2 cellular contexts compared by ENCODE assay signal in the genomic region with DNA sequence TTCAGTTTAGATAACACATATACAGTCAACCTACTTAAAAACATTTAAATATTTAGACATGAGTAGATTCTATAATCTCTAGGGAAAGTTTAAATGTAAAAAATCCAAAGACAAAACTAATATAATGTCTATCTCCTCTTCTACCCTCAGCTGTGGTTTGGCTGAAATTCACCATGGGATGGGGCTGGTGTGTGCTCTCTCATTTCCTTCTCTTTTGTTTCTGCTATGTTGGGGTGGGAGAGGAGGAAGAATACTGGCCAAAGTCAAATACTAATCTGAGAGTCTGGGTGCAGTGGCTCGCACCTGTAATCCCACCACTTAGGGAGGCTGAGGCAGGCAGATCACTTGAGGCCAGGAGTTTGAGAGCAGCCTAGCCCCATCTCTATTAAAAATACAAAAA.
TF ChIP-seq lines count a peak whose summit lies in the region.

No MANE protein-coding gene starts in this region.

TF ChIP-seq in GM23338, 12 proteins besides CTCF, POLR2A, EP300 and RAD21:
- TF ChIP-seq, protein P1, sequence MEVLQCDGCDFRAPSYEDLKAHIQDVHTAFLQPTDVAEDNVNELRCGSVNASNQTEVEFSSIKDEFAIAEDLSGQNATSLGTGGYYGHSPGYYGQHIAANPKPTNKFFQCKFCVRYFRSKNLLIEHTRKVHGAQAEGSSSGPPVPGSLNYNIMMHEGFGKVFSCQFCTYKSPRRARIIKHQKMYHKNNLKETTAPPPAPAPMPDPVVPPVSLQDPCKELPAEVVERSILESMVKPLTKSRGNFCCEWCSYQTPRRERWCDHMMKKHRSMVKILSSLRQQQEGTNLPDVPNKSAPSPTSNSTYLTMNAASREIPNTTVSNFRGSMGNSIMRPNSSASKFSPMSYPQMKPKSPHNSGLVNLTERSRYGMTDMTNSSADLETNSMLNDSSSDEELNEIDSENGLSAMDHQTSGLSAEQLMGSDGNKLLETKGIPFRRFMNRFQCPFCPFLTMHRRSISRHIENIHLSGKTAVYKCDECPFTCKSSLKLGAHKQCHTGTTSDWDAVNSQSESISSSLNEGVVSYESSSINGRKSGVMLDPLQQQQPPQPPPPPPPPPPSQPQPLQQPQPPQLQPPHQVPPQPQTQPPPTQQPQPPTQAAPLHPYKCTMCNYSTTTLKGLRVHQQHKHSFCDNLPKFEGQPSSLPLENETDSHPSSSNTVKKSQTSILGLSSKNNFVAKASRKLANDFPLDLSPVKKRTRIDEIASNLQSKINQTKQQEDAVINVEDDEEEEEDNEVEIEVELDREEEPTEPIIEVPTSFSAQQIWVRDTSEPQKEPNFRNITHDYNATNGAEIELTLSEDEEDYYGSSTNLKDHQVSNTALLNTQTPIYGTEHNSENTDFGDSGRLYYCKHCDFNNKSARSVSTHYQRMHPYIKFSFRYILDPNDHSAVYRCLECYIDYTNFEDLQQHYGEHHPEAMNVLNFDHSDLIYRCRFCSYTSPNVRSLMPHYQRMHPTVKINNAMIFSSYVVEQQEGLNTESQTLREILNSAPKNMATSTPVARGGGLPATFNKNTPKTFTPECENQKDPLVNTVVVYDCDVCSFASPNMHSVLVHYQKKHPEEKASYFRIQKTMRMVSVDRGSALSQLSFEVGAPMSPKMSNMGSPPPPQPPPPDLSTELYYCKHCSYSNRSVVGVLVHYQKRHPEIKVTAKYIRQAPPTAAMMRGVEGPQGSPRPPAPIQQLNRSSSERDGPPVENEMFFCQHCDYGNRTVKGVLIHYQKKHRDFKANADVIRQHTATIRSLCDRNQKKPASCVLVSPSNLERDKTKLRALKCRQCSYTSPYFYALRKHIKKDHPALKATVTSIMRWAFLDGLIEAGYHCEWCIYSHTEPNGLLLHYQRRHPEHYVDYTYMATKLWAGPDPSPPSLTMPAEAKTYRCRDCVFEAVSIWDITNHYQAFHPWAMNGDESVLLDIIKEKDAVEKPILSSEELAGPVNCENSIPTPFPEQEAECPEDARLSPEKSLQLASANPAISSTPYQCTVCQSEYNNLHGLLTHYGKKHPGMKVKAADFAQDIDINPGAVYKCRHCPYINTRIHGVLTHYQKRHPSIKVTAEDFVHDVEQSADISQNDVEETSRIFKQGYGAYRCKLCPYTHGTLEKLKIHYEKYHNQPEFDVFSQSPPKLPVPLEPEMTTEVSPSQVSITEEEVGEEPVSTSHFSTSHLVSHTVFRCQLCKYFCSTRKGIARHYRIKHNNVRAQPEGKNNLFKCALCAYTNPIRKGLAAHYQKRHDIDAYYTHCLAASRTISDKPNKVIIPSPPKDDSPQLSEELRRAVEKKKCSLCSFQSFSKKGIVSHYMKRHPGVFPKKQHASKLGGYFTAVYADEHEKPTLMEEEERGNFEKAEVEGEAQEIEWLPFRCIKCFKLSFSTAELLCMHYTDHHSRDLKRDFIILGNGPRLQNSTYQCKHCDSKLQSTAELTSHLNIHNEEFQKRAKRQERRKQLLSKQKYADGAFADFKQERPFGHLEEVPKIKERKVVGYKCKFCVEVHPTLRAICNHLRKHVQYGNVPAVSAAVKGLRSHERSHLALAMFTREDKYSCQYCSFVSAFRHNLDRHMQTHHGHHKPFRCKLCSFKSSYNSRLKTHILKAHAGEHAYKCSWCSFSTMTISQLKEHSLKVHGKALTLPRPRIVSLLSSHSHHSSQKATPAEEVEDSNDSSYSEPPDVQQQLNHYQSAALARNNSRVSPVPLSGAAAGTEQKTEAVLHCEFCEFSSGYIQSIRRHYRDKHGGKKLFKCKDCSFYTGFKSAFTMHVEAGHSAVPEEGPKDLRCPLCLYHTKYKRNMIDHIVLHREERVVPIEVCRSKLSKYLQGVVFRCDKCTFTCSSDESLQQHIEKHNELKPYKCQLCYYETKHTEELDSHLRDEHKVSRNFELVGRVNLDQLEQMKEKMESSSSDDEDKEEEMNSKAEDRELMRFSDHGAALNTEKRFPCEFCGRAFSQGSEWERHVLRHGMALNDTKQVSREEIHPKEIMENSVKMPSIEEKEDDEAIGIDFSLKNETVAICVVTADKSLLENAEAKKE (CRISPR knock-in tag; IDR thresholded peaks at IDR 0.05), result no peak
- TF ChIP-seq EZH2phosphoT487 (IDR thresholded peaks at IDR 0.05; ENCODE audit: unreplicated experiment) (no peak), CREB1 (CRISPR knock-in tag; IDR thresholded peaks at IDR 0.05; ENCODE audit: low read depth) (no peak), NANOG (IDR thresholded peaks at IDR 0.05; ENCODE audit: borderline replicate concordance) (no peak), POLR2AphosphoS5 (IDR thresholded peaks at IDR 0.05; ENCODE audit: low read depth) (no peak)
- TF ChIP-seq, protein P2, sequence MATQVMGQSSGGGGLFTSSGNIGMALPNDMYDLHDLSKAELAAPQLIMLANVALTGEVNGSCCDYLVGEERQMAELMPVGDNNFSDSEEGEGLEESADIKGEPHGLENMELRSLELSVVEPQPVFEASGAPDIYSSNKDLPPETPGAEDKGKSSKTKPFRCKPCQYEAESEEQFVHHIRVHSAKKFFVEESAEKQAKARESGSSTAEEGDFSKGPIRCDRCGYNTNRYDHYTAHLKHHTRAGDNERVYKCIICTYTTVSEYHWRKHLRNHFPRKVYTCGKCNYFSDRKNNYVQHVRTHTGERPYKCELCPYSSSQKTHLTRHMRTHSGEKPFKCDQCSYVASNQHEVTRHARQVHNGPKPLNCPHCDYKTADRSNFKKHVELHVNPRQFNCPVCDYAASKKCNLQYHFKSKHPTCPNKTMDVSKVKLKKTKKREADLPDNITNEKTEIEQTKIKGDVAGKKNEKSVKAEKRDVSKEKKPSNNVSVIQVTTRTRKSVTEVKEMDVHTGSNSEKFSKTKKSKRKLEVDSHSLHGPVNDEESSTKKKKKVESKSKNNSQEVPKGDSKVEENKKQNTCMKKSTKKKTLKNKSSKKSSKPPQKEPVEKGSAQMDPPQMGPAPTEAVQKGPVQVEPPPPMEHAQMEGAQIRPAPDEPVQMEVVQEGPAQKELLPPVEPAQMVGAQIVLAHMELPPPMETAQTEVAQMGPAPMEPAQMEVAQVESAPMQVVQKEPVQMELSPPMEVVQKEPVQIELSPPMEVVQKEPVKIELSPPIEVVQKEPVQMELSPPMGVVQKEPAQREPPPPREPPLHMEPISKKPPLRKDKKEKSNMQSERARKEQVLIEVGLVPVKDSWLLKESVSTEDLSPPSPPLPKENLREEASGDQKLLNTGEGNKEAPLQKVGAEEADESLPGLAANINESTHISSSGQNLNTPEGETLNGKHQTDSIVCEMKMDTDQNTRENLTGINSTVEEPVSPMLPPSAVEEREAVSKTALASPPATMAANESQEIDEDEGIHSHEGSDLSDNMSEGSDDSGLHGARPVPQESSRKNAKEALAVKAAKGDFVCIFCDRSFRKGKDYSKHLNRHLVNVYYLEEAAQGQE (IDR thresholded peaks at IDR 0.05; ENCODE audit: unreplicated experiment), result no peak
- TF ChIP-seq, protein P3, sequence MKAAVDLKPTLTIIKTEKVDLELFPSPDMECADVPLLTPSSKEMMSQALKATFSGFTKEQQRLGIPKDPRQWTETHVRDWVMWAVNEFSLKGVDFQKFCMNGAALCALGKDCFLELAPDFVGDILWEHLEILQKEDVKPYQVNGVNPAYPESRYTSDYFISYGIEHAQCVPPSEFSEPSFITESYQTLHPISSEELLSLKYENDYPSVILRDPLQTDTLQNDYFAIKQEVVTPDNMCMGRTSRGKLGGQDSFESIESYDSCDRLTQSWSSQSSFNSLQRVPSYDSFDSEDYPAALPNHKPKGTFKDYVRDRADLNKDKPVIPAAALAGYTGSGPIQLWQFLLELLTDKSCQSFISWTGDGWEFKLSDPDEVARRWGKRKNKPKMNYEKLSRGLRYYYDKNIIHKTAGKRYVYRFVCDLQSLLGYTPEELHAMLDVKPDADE (IDR thresholded peaks at IDR 0.05), result no peak

TF ChIP-seq in WTC11, 78 proteins besides CTCF, POLR2A, EP300 and RAD21 (continued from another document):
- TF ChIP-seq TP53 (CRISPR knock-in tag; IDR thresholded peaks at IDR 0.05) (no peak), TEAD4 (CRISPR knock-in tag; IDR thresholded peaks at IDR 0.05) (no peak), TCF7 (CRISPR knock-in tag; IDR thresholded peaks at IDR 0.05; ENCODE audit: low read depth) (no peak), ZNF671 (CRISPR knock-in tag; IDR thresholded peaks at IDR 0.05) (no peak)
- TF ChIP-seq, protein P4, sequence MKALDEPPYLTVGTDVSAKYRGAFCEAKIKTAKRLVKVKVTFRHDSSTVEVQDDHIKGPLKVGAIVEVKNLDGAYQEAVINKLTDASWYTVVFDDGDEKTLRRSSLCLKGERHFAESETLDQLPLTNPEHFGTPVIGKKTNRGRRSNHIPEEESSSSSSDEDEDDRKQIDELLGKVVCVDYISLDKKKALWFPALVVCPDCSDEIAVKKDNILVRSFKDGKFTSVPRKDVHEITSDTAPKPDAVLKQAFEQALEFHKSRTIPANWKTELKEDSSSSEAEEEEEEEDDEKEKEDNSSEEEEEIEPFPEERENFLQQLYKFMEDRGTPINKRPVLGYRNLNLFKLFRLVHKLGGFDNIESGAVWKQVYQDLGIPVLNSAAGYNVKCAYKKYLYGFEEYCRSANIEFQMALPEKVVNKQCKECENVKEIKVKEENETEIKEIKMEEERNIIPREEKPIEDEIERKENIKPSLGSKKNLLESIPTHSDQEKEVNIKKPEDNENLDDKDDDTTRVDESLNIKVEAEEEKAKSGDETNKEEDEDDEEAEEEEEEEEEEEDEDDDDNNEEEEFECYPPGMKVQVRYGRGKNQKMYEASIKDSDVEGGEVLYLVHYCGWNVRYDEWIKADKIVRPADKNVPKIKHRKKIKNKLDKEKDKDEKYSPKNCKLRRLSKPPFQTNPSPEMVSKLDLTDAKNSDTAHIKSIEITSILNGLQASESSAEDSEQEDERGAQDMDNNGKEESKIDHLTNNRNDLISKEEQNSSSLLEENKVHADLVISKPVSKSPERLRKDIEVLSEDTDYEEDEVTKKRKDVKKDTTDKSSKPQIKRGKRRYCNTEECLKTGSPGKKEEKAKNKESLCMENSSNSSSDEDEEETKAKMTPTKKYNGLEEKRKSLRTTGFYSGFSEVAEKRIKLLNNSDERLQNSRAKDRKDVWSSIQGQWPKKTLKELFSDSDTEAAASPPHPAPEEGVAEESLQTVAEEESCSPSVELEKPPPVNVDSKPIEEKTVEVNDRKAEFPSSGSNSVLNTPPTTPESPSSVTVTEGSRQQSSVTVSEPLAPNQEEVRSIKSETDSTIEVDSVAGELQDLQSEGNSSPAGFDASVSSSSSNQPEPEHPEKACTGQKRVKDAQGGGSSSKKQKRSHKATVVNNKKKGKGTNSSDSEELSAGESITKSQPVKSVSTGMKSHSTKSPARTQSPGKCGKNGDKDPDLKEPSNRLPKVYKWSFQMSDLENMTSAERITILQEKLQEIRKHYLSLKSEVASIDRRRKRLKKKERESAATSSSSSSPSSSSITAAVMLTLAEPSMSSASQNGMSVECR (CRISPR knock-in tag; IDR thresholded peaks at IDR 0.05; ENCODE audit: borderline replicate concordance), result no peak
- TF ChIP-seq, protein P5, sequence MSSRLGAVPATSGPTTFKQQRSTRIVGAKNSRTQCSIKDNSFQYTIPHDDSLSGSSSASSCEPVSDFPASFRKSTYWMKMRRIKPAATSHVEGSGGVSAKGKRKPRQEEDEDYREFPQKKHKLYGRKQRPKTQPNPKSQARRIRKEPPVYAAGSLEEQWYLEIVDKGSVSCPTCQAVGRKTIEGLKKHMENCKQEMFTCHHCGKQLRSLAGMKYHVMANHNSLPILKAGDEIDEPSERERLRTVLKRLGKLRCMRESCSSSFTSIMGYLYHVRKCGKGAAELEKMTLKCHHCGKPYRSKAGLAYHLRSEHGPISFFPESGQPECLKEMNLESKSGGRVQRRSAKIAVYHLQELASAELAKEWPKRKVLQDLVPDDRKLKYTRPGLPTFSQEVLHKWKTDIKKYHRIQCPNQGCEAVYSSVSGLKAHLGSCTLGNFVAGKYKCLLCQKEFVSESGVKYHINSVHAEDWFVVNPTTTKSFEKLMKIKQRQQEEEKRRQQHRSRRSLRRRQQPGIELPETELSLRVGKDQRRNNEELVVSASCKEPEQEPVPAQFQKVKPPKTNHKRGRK (CRISPR knock-in tag; IDR thresholded peaks at IDR 0.05; ENCODE audit: borderline replicate concordance), result no peak
- TF ChIP-seq, protein P6, sequence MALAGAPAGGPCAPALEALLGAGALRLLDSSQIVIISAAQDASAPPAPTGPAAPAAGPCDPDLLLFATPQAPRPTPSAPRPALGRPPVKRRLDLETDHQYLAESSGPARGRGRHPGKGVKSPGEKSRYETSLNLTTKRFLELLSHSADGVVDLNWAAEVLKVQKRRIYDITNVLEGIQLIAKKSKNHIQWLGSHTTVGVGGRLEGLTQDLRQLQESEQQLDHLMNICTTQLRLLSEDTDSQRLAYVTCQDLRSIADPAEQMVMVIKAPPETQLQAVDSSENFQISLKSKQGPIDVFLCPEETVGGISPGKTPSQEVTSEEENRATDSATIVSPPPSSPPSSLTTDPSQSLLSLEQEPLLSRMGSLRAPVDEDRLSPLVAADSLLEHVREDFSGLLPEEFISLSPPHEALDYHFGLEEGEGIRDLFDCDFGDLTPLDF (CRISPR knock-in tag; IDR thresholded peaks at IDR 0.05), result no peak
